Comparison of ENCODE assay signal across 15 cellular contexts in the genomic region with DNA sequence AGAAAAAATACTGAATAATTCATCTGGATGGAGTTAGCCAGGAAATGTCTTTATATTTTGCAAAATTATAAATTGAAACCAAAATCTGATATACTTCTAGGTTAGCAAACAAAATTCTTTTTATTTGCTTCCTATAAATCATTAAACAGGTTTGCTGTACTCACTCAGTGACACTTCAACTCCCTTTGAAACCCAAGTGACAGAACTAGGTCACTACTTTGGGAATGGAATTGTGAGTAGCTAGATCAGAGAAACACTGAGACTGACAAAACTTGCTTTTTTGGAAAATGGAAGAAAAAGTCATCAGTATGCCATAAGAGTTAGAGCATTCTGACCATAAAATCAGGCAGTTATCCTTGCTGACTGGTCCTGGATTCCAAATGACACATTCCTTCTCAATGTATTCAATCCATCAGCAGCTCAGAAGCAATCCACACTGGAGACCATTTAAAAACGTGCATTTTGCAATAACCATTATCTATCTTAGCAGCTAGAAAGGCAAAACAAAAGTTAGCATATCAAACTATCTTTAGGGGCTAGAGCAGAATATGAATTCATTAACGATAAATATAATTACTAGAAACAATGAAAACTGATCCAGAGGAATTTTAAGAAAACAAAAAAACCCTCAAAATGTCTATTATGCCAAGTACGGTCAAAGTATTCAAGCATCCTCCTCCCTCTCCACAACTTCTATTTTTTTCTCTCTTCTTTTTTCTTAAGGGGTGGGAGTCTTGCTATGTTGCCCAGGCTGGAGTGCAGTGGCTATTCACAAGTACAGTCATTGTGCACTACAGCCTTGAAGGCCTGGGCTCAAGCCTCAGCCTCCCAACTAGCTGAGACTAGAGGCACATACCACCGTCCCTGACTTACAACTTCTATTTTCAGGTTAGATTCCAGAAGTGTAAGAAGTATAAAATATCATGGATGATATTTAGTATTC.
A peak's percentile ranks its signal among the peaks of the same experiment; 100 is the strongest.
DNase-seq lines count a peak whose midpoint lies in the region; ATAC-seq, FAIRE-seq and TF ChIP-seq lines count a peak whose summit lies in the region.
"Had no signal": no experiment of that assay in that cellular context is flagged by ENCODE, and none has a peak within 500 bp of the region (broad histone marks: within the 10 kb centered on the region; RNA-seq: fewer than 3 reads in every experiment).

No MANE protein-coding gene starts in this region.

- H3K9me3 Mint-ChIP-seq in dendritic cell treated with granulocyte-macrophage colony-stimulating factor and Interleukin-4, amounts not matched to agents 40 ng/mL and 50 ng/mL, for 4 days = no peaks in the 10 kb centered on the region
- H3K9me3 Mint-ChIP-seq: CD4-positive, alpha-beta memory T cell had no signal

- peak; percentile 35 for ATAC-seq in lung (ENCODE audit: insufficient read depth, low FRiP score)
- ATAC-seq: activated CD4-positive, CD25-positive, alpha-beta regulatory T cell treated with anti-CD3 and anti-CD28 coated beads, Interleukin-2, amount 50 U/mL, for 24 hours had no signal

- TF ChIP-seq CTCF in AG10803 (conservative IDR thresholded peaks at IDR 0.05; ENCODE audit: low read length) = no peak
- no peak for TF ChIP-seq CTCF in lung (IDR thresholded peaks at IDR 0.05; ENCODE audit: control extremely low read depth, extremely low read depth)

- H3K4me3 ChIP-seq in AG10803 (ENCODE audit: low read length) (no peak overlapping the region), lung (no peak overlapping the region)
- H3K4me3 ChIP-seq: colonic mucosa, SJCRH30, skin epidermis had no signal

- H3K27ac Mint-ChIP-seq in dendritic cell treated with granulocyte-macrophage colony-stimulating factor and Interleukin-4, amounts not matched to agents 40 ng/mL and 50 ng/mL, for 4 days = peak overlapping the region; percentile 76

- H3K27me3 ChIP-seq in lung (ENCODE audit: control insufficient read depth, insufficient read depth) = no peaks in the 10 kb centered on the region
- H3K27me3 ChIP-seq: colonic mucosa, SJCRH30 had no signal

- intact Hi-C loops in dendritic cell treated with granulocyte-macrophage colony-stimulating factor and Interleukin-4, amounts not matched to agents 40 ng/mL and 50 ng/mL, for 4 days (cut with micrococcal nuclease) = loop anchor here (5.0 to 10.0 kb wide), 3 partner anchors 117 to 309 kb away; a partner anchor contains a TSS

- H3K4me3 Mint-ChIP-seq in dendritic cell treated with granulocyte-macrophage colony-stimulating factor and Interleukin-4, amounts not matched to agents 40 ng/mL and 50 ng/mL, for 4 days = no peak overlapping the region
- H3K4me3 Mint-ChIP-seq: CD4-positive, alpha-beta memory T cell had no signal

- H3K36me3 ChIP-seq in lung (ENCODE audit: control insufficient read depth in 2 of 2, insufficient read depth in 2 of 2, low read length in 2 of 2) = peaks cover 7 to 17% of the 10 kb centered on the region in 2 donors
- H3K36me3 ChIP-seq: colonic mucosa had no signal

- H3K36me3 Mint-ChIP-seq in dendritic cell treated with granulocyte-macrophage colony-stimulating factor and Interleukin-4, amounts not matched to agents 40 ng/mL and 50 ng/mL, for 4 days (ENCODE audit: low read depth) = peaks cover 31% of the 10 kb centered on the region

- no peak overlapping the region for H3K27ac ChIP-seq in lung (ENCODE audit: low read depth in 1 of 2, low read length in 1 of 2)
- H3K27ac ChIP-seq: colonic mucosa, SJCRH30 had no signal

- peaks cover 54% of the 10 kb centered on the region for H3K4me1 Mint-ChIP-seq in dendritic cell treated with granulocyte-macrophage colony-stimulating factor and Interleukin-4, amounts not matched to agents 40 ng/mL and 50 ng/mL, for 4 days (ENCODE audit: low read depth)

- WGBS in lung, 2 donors = 75 to 84% methylated on average over 4 of the region's 4 CpGs

- H3K4me1 ChIP-seq in lung (ENCODE audit: control insufficient read depth in 2 of 2, insufficient read depth in 2 of 2, low read length in 2 of 2) = peaks cover 0 to 2% of the 10 kb centered on the region in 2 donors
- H3K4me1 ChIP-seq: colonic mucosa, SJCRH30 had no signal

- H3K9me3 ChIP-seq in lung (ENCODE audit: control insufficient read depth in 2 of 2, insufficient read depth in 1 of 2, low read length in 1 of 2) = no peaks in the 10 kb centered on the region
- H3K9me3 ChIP-seq: colonic mucosa, SJCRH30 had no signal

- DNase-seq in AG10803 (ENCODE audit: low read depth) (peak; percentile 74), M059J (ENCODE audit: low read depth) (peak; percentile 66), lung (ENCODE audit: low spot score) (no peak), frontal cortex (ENCODE audit: low spot score in 2 of 2) (no peak), mesenteric fat pad (ENCODE audit: low spot score) (no peak)
- DNase-seq in stimulated activated naive CD4-positive, alpha-beta T cell (lab: John Stamatoyannopoulos, UW) = no peak
- no peak for DNase-seq in stimulated activated CD4-positive, alpha-beta T cell treated with anti-CD3 and anti-CD28 coated beads, Interleukin-1b, Interleukin-23, amount 100 ng/mL, for 48 hours
- DNase-seq: CD4-positive, alpha-beta memory T cell; colonic mucosa; midbrain; NCI-H524 treated with DMSO at 0.1 percent for 48 hours; SJCRH30 had no signal

- FAIRE-seq in frontal cortex (lab: Jason Lieb, UNC) = no peak

- H3K27me3 Mint-ChIP-seq in dendritic cell treated with granulocyte-macrophage colony-stimulating factor and Interleukin-4, amounts not matched to agents 40 ng/mL and 50 ng/mL, for 4 days = no peaks in the 10 kb centered on the region
- H3K27me3 Mint-ChIP-seq: CD4-positive, alpha-beta memory T cell had no signal

Comparison
In these comparisons a context has a peak if more than half of its experiments do, and no peak if none do; other contexts are left out.
1. DNase-seq: peak in AG10803 (single experiment) and M059J (single experiment); none in lung (single experiment), stimulated activated naive CD4-positive, alpha-beta T cell (0 of 6), stimulated activated CD4-positive, alpha-beta T cell treated with anti-CD3 and anti-CD28 coated beads, Interleukin-1b, Interleukin-23, amount 100 ng/mL, for 48 hours (single experiment), frontal cortex (0 of 2) and mesenteric fat pad (single experiment).